ENCODE assay signal across 9 cellular contexts in the genomic region with DNA sequence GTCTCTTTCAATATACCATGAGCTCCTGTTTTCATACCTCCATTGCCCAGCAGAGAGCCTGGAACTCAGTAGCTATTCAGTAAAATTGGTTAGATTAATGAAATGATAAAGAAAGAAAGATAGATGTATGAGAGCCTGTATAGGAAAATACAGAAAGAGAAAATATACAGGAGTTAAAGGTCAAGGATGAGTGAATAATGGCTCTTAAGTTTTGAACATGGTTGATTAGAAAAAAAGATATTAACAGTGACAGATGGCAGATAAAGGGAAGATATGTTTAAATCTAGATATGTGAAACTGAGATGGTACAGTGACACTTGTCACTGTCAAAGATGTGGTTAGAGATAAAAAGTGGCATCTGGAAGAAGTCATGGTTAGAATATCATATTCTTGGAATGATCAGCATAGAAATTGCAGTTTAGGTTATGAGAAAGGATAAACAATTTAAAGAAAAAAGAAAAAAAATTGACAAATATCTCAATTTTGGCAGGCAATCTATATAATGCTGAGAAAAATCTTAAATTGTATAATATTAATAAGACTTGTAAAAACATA.
"Had no signal": no experiment of that assay in that cellular context is flagged by ENCODE, and none has a peak within 500 bp of the region (broad histone marks: within the 10 kb centered on the region; RNA-seq: fewer than 3 reads in every experiment).

No MANE protein-coding gene starts in this region.

- H3K27ac Mint-ChIP-seq: GM23338, H9, IgD-negative memory B cell had no signal

- H3K27me3 Mint-ChIP-seq: IgD-negative memory B cell had no signal

- H3K4me3 Mint-ChIP-seq: GM23338, H9, IgD-negative memory B cell had no signal

- ATAC-seq: GM23338, HepG2 had no signal

- H3K4me2 ChIP-seq: GM23338 had no signal

- FAIRE-seq: H1, H54, HepG2 had no signal

- H3K4me1 Mint-ChIP-seq: H9 had no signal

- H2AFZ ChIP-seq: GM23338 had no signal

- H3K27ac ChIP-seq: HL-60 had no signal

- DNase-seq: H9, HCEC 1CT, KBM-7 had no signal

- H3K4me3 ChIP-seq: GM23338 had no signal
